In the genomic region with DNA sequence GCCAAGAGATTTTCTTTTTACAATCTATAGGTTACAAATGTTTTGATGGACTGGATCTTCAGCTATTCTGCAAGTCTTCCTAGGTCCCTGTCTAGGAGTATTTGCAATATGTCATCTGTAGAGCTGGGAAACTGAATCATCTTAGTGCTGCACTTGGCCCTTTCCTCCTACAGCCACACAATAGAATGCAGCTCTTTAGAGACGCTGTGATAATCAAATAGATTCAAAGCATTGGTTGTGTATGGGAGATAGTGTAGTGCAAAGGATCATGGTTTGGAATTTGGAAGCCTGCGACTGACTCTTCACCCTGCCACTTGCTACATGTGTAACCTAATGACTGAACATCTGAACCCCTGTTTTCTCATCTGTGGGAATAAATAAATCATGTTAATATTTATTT, we compare ENCODE assay signal across 25 cellular contexts.
"Had no signal": no experiment of that assay in that cellular context is flagged by ENCODE, and none has a peak within 500 bp of the region (broad histone marks: within the 10 kb centered on the region; RNA-seq: fewer than 3 reads in every experiment).

No MANE protein-coding gene starts in this region.

- H3K4me2 ChIP-seq: neural progenitor cell had no signal

- H3K4me1 Mint-ChIP-seq: stimulated activated effector memory CD8-positive, alpha-beta T cell treated with anti-CD3 and anti-CD28 coated beads, Interleukin-12 subunit alpha, Interleukin-12 subunit beta, amount 100 ng/mL, for 72 hours had no signal

- H3K4me3 Mint-ChIP-seq: dendritic cell treated with granulocyte-macrophage colony-stimulating factor and Interleukin-4, amounts not matched to agents 40 ng/mL and 50 ng/mL, for 4 days; immature natural killer cell; natural killer cell treated with Interleukin-12 subunit alpha and Interleukin-12 subunit beta and Interleukin-15 and Interleukin-18, amount 100 ng/mL, for 72 hours; neural progenitor cell; stimulated activated effector memory CD8-positive, alpha-beta T cell treated with anti-CD3 and anti-CD28 coated beads, Interleukin-12 subunit alpha, Interleukin-12 subunit beta, amount 100 ng/mL, for 72 hours had no signal

- DNase-seq: colonic mucosa; effector memory CD4-positive, alpha-beta T cell; foreskin melanocyte; glutamatergic neuron; hypothalamus; immature natural killer cell; islet precursor cell; kidney glomerular epithelial cell; left ventricle myocardium superior; lower lobe of right lung; psoas muscle; right cardiac atrium; sigmoid colon; stimulated activated CD4-positive, alpha-beta T cell treated with anti-CD3 and anti-CD28 coated beads, Interleukin-2, amount 100 ng/mL, for 24 hours; stimulated activated CD4-positive, alpha-beta T cell treated with anti-CD3 and anti-CD28 coated beads, Interleukin-4, amount 100 ng/mL, for 24 hours; stimulated activated naive CD4-positive, alpha-beta T cell treated with Interleukin-2 at 50 U/mL for 16 hours; stomach; transverse colon; upper lobe of right lung had no signal

- H2AFZ ChIP-seq: neural progenitor cell had no signal

- H3K36me3 Mint-ChIP-seq: natural killer cell treated with Interleukin-12 subunit alpha and Interleukin-12 subunit beta and Interleukin-15 and Interleukin-18, amount 100 ng/mL, for 72 hours; neural progenitor cell; stimulated activated effector memory CD8-positive, alpha-beta T cell treated with anti-CD3 and anti-CD28 coated beads, Interleukin-12 subunit alpha, Interleukin-12 subunit beta, amount 100 ng/mL, for 72 hours had no signal

- H3K4me1 ChIP-seq: colonic mucosa, esophagus muscularis mucosa, lower lobe of right lung, psoas muscle, transverse colon, upper lobe of right lung, vagina had no signal

- H3K4me3 ChIP-seq: colonic mucosa, esophagus muscularis mucosa, lower lobe of right lung, neural progenitor cell, psoas muscle, sigmoid colon, stomach, transverse colon, upper lobe of right lung, vagina had no signal

- ATAC-seq: left ventricle myocardium superior; lower lobe of right lung; natural killer cell treated with Interleukin-12 subunit alpha and Interleukin-12 subunit beta and Interleukin-15 and Interleukin-18, amount 100 ng/mL, for 72 hours; psoas muscle; right cardiac atrium; stimulated activated effector memory CD8-positive, alpha-beta T cell treated with anti-CD3 and anti-CD28 coated beads, Interleukin-12 subunit alpha, Interleukin-12 subunit beta, amount 100 ng/mL, for 72 hours; upper lobe of right lung had no signal

- H3K27ac Mint-ChIP-seq: dendritic cell treated with granulocyte-macrophage colony-stimulating factor and Interleukin-4, amounts not matched to agents 40 ng/mL and 50 ng/mL, for 4 days; immature natural killer cell; natural killer cell treated with Interleukin-12 subunit alpha and Interleukin-12 subunit beta and Interleukin-15 and Interleukin-18, amount 100 ng/mL, for 72 hours; neural progenitor cell; stimulated activated effector memory CD8-positive, alpha-beta T cell treated with anti-CD3 and anti-CD28 coated beads, Interleukin-12 subunit alpha, Interleukin-12 subunit beta, amount 100 ng/mL, for 72 hours had no signal

- H3K27me3 ChIP-seq: colonic mucosa, neural progenitor cell, sigmoid colon, stomach, transverse colon, upper lobe of right lung, vagina had no signal

- H3K9me3 ChIP-seq: colonic mucosa, esophagus muscularis mucosa, lower lobe of right lung, psoas muscle, sigmoid colon, stomach, transverse colon, upper lobe of right lung, vagina had no signal

- H3K36me3 ChIP-seq: colonic mucosa, esophagus muscularis mucosa, lower lobe of right lung, neural progenitor cell, sigmoid colon, stomach, transverse colon, upper lobe of right lung, vagina had no signal

- H3K27me3 Mint-ChIP-seq: dendritic cell treated with granulocyte-macrophage colony-stimulating factor and Interleukin-4, amounts not matched to agents 40 ng/mL and 50 ng/mL, for 4 days; natural killer cell treated with Interleukin-12 subunit alpha and Interleukin-12 subunit beta and Interleukin-15 and Interleukin-18, amount 100 ng/mL, for 72 hours had no signal

- H3K9me3 Mint-ChIP-seq: dendritic cell treated with granulocyte-macrophage colony-stimulating factor and Interleukin-4, amounts not matched to agents 40 ng/mL and 50 ng/mL, for 4 days; immature natural killer cell; natural killer cell treated with Interleukin-12 subunit alpha and Interleukin-12 subunit beta and Interleukin-15 and Interleukin-18, amount 100 ng/mL, for 72 hours; neural progenitor cell; stimulated activated effector memory CD8-positive, alpha-beta T cell treated with anti-CD3 and anti-CD28 coated beads, Interleukin-12 subunit alpha, Interleukin-12 subunit beta, amount 100 ng/mL, for 72 hours had no signal

- H3K27ac ChIP-seq: colonic mucosa, esophagus muscularis mucosa, lower lobe of right lung, neural progenitor cell, psoas muscle, sigmoid colon, stomach, transverse colon, upper lobe of right lung, vagina had no signal

- H3K9ac ChIP-seq: neural progenitor cell had no signal
